ENCODE assay signal across 11 cellular contexts in genomic region chr10:124685251-124685650, GRCh38. TPM values are rescaled to one million over a fixed set of nuclear protein-coding genes. Genes with fewer than 3 reads are reported as not detected.
DNase-seq lines count a peak whose midpoint lies in the region; ATAC-seq and TF ChIP-seq lines count a peak whose summit lies in the region.
"Had no signal": no experiment of that assay in that cellular context is flagged by ENCODE, and none has a peak within 500 bp of the region (broad histone marks: within the 10 kb centered on the region; RNA-seq: fewer than 3 reads in every experiment).

No MANE protein-coding gene starts in this region.

- H3K9me3 Mint-ChIP-seq in activated naive CD4-positive, alpha-beta T cell treated with anti-CD3 and anti-CD28 coated beads, Interleukin-2, amount 50 U/mL, for 24 hours: no peaks in the 10 kb centered on the region
- H3K9me3 Mint-ChIP-seq in progenitor cell of endocrine pancreas (ENCODE audit: low read depth): no peaks in the 10 kb centered on the region
- H3K9me3 Mint-ChIP-seq in activated T-cell treated with anti-CD3 and anti-CD28 coated beads, Interleukin-2, amount 50 U/mL, for 24 hours: no peaks in the 10 kb centered on the region
- H3K9me3 Mint-ChIP-seq: endodermal cell had no signal

- H3K27me3 Mint-ChIP-seq in activated naive CD4-positive, alpha-beta T cell treated with anti-CD3 and anti-CD28 coated beads, Interleukin-2, amount 50 U/mL, for 24 hours: no peaks in the 10 kb centered on the region
- no peaks in the 10 kb centered on the region for H3K27me3 Mint-ChIP-seq in progenitor cell of endocrine pancreas
- no peaks in the 10 kb centered on the region for H3K27me3 Mint-ChIP-seq in activated T-cell treated with anti-CD3 and anti-CD28 coated beads, Interleukin-2, amount 50 U/mL, for 24 hours
- H3K27me3 Mint-ChIP-seq: activated CD8-positive, alpha-beta memory T cell treated with anti-CD3 and anti-CD28 coated beads, Interleukin-2, amount 10 ng/mL, durations not matched to agents 7 days and 5 days had no signal

- no peaks in the 10 kb centered on the region for H3K9me3 ChIP-seq in uterus

- no peak for DNase-seq in activated naive CD4-positive, alpha-beta T cell treated with Interleukin-2 at 50 U/mL for 16 hours
- DNase-seq in mucosa of gallbladder (ENCODE audit: low spot score): peak; percentile 48
- no peak for DNase-seq in uterus
- DNase-seq in progenitor cell of endocrine pancreas (ENCODE audit: low spot score, unreplicated experiment): no peak
- no peak for DNase-seq in activated T-cell treated with anti-CD3 and anti-CD28 coated beads, Interleukin-2, amount 50 U/mL, for 24 hours
- DNase-seq: activated CD8-positive, alpha-beta memory T cell treated with anti-CD3 and anti-CD28 coated beads, Interleukin-2, amount 10 ng/mL, durations not matched to agents 7 days and 5 days; endodermal cell; mammary epithelial cell had no signal

- TF ChIP-seq CTCF in uterus (IDR thresholded peaks at IDR 0.05): no peak
- TF ChIP-seq CTCF in progenitor cell of endocrine pancreas (IDR thresholded peaks at IDR 0.05; ENCODE audit: unreplicated experiment): no peak

- intact Hi-C loops in uterus (cut with DNase I; ENCODE audit: low total_unique reads): no loop called here

- H3K4me1 ChIP-seq in uterus: no peaks in the 10 kb centered on the region

- peaks cover 78% of the 10 kb centered on the region for H3K4me1 Mint-ChIP-seq in activated naive CD4-positive, alpha-beta T cell treated with anti-CD3 and anti-CD28 coated beads, Interleukin-2, amount 50 U/mL, for 24 hours
- no peaks in the 10 kb centered on the region for H3K4me1 Mint-ChIP-seq in progenitor cell of endocrine pancreas (ENCODE audit: low read depth)
- peaks cover 81% of the 10 kb centered on the region for H3K4me1 Mint-ChIP-seq in activated T-cell treated with anti-CD3 and anti-CD28 coated beads, Interleukin-2, amount 50 U/mL, for 24 hours (ENCODE audit: low read depth)

- ATAC-seq in HG03025 (IDR thresholded peaks at IDR 0.05; ENCODE audit: low FRiP score, unreplicated experiment): no peak
- ATAC-seq: activated CD8-positive, alpha-beta memory T cell treated with anti-CD3 and anti-CD28 coated beads, Interleukin-2, amount 10 ng/mL, durations not matched to agents 7 days and 5 days had no signal

- H3K36me3 Mint-ChIP-seq in activated naive CD4-positive, alpha-beta T cell treated with anti-CD3 and anti-CD28 coated beads, Interleukin-2, amount 50 U/mL, for 24 hours: peaks cover 16% of the 10 kb centered on the region
- H3K36me3 Mint-ChIP-seq in progenitor cell of endocrine pancreas (ENCODE audit: insufficient read depth): peaks cover 12% of the 10 kb centered on the region
- H3K36me3 Mint-ChIP-seq in activated T-cell treated with anti-CD3 and anti-CD28 coated beads, Interleukin-2, amount 50 U/mL, for 24 hours (ENCODE audit: low read depth): peaks cover 68% of the 10 kb centered on the region

- H3K27ac Mint-ChIP-seq in activated naive CD4-positive, alpha-beta T cell treated with anti-CD3 and anti-CD28 coated beads, Interleukin-2, amount 50 U/mL, for 24 hours: no peak overlapping the region
- H3K27ac Mint-ChIP-seq in progenitor cell of endocrine pancreas: no peak overlapping the region
- H3K27ac Mint-ChIP-seq in activated T-cell treated with anti-CD3 and anti-CD28 coated beads, Interleukin-2, amount 50 U/mL, for 24 hours: no peak overlapping the region

- H3K4me3 Mint-ChIP-seq in activated naive CD4-positive, alpha-beta T cell treated with anti-CD3 and anti-CD28 coated beads, Interleukin-2, amount 50 U/mL, for 24 hours: peak overlapping the region; percentile 34
- no peak overlapping the region for H3K4me3 Mint-ChIP-seq in progenitor cell of endocrine pancreas (ENCODE audit: low read depth)
- no peak overlapping the region for H3K4me3 Mint-ChIP-seq in activated T-cell treated with anti-CD3 and anti-CD28 coated beads, Interleukin-2, amount 50 U/mL, for 24 hours
- H3K4me3 Mint-ChIP-seq: activated CD8-positive, alpha-beta memory T cell treated with anti-CD3 and anti-CD28 coated beads, Interleukin-2, amount 10 ng/mL, durations not matched to agents 7 days and 5 days; endodermal cell had no signal

- H3K27me3 ChIP-seq in uterus: no peaks in the 10 kb centered on the region

- H3K27ac ChIP-seq in cingulate gyrus (ENCODE audit: low read depth, low read length): peak overlapping the region; percentile 98
- peak overlapping the region; percentile 58 to 70 for H3K27ac ChIP-seq in uterus

- H3K36me3 ChIP-seq in uterus: no peaks in the 10 kb centered on the region

- no peak overlapping the region for H3K4me3 ChIP-seq in uterus

- no peak for TF ChIP-seq POLR2A in uterus (IDR thresholded peaks at IDR 0.05)

RNA-seq across cellular contexts. Expression of gene FAM53B, which starts 58.9 kb away (rescaled TPM):
- total RNA-seq in mucosa of gallbladder (27.1 TPM), uterus (10 to 100 TPM; 10.9 to 94.3 (median 67.8) TPM), progenitor cell of endocrine pancreas (36.8 and 39.8 TPM in 2 replicates)
